ENCODE assay signal across 6 cellular contexts in genomic region chr1:54934081-54934480, GRCh38. TPM values are rescaled to one million over a fixed set of nuclear protein-coding genes. Genes with fewer than 3 reads are reported as not detected.
"Had no signal": no experiment of that assay in that cellular context is flagged by ENCODE, and none has a peak within 500 bp of the region (broad histone marks: within the 10 kb centered on the region; RNA-seq: fewer than 3 reads in every experiment).

No MANE protein-coding gene starts in this region.

RNA-seq across cellular contexts. Expression of gene TMEM61, which starts 46.3 kb away (rescaled TPM):
- total RNA-seq: activated CD8-positive, alpha-beta T cell treated with anti-CD3 and anti-CD28 coated beads, Interleukin-2, amount 10 ng/mL, durations not matched to agents 7 days and 5 days; activated naive CD8-positive, alpha-beta T cell treated with anti-CD3 and anti-CD28 coated beads, Interleukin-2, amount 10 ng/mL, durations not matched to agents 7 days and 5 days; MCF 10A; RPMI7951; SJCRH30; T-helper 17 cell had no signal
